In genomic region chr10:132479024-132479602, GRCh38 we compare ENCODE assay signal across 1 cellular context.
TF ChIP-seq lines count a peak whose summit lies in the region.

No MANE protein-coding gene starts in this region.

TF ChIP-seq in IMR-90, 13 proteins besides CTCF, POLR2A, EP300 and RAD21 (continued from another document):
- TF ChIP-seq ELK1 (IDR thresholded peaks at IDR 0.05; ENCODE audit: borderline replicate concordance, low read depth, low read length) (no peak), FOS (IDR thresholded peaks at IDR 0.05; ENCODE audit: low read depth, low read length) (no peak), BHLHE40 (IDR thresholded peaks at IDR 0.05; ENCODE audit: low read depth, low read length) (no peak)
